20 cellular contexts compared by ENCODE assay signal in genomic region chr18:79970419-79971133, GRCh38.
"Had no signal": no experiment of that assay in that cellular context is flagged by ENCODE, and none has a peak within 500 bp of the region (broad histone marks: within the 10 kb centered on the region; RNA-seq: fewer than 3 reads in every experiment).

No MANE protein-coding gene starts in this region.

- H3K27ac ChIP-seq: coronary artery, gastroesophageal sphincter, left ventricle myocardium inferior, lower lobe of right lung, neutrophil, ovary, thoracic aorta, transverse colon had no signal

- H3K27ac Mint-ChIP-seq: memory B cell, progenitor cell of endocrine pancreas had no signal

- H3K27me3 ChIP-seq: gastroesophageal sphincter, neutrophil, ovary, transverse colon had no signal

- H3K27me3 Mint-ChIP-seq: memory B cell; progenitor cell of endocrine pancreas; stimulated activated naive CD8-positive, alpha-beta T cell treated with anti-CD3 and anti-CD28 coated beads, Interleukin-15, amount 100 ng/mL, for 72 hours had no signal

- DNase-seq: central memory CD4-positive, alpha-beta T cell; effector CD4-positive, alpha-beta T cell; kidney; left cardiac atrium; left ventricle myocardium inferior; lower lobe of right lung; midbrain; ovary; right cardiac atrium; stimulated activated CD4-positive, alpha-beta T cell treated with anti-CD3 and anti-CD28 coated beads, Interleukin-2, amount 100 ng/mL, for 48 hours; stimulated activated naive CD8-positive, alpha-beta T cell treated with anti-CD3 and anti-CD28 coated beads, Interleukin-15, amount 100 ng/mL, for 72 hours; transverse colon had no signal

- H3K4me3 Mint-ChIP-seq: memory B cell; stimulated activated naive CD8-positive, alpha-beta T cell treated with anti-CD3 and anti-CD28 coated beads, Interleukin-15, amount 100 ng/mL, for 72 hours had no signal

- H3K9me3 Mint-ChIP-seq: memory B cell; stimulated activated naive CD8-positive, alpha-beta T cell treated with anti-CD3 and anti-CD28 coated beads, Interleukin-15, amount 100 ng/mL, for 72 hours had no signal

- H3K9me3 ChIP-seq: gastroesophageal sphincter, left ventricle myocardium inferior, lower lobe of right lung, neutrophil, ovary, thoracic aorta, transverse colon had no signal

- H3K36me3 ChIP-seq: ovary had no signal

- H3K4me3 ChIP-seq: coronary artery, gastroesophageal sphincter, left ventricle myocardium inferior, lower lobe of right lung, ovary, smooth muscle cell, thoracic aorta, transverse colon had no signal

- ATAC-seq: esophagus mucosa; gastroesophageal sphincter; left cardiac atrium; lower lobe of right lung; right cardiac atrium; stimulated activated naive CD8-positive, alpha-beta T cell treated with anti-CD3 and anti-CD28 coated beads, Interleukin-15, amount 100 ng/mL, for 72 hours had no signal
